10 cellular contexts compared by ENCODE assay signal in genomic region chr3:22959593-22959992, GRCh38.
DNase-seq lines count a peak whose midpoint lies in the region; ATAC-seq and TF ChIP-seq lines count a peak whose summit lies in the region.
"Had no signal": no experiment of that assay in that cellular context is flagged by ENCODE, and none has a peak within 500 bp of the region (broad histone marks: within the 10 kb centered on the region; RNA-seq: fewer than 3 reads in every experiment).

No MANE protein-coding gene starts in this region.

- H3K4me3 ChIP-seq in MM.1S (ENCODE audit: low read length), result no peak overlapping the region
- H3K4me3 ChIP-seq: SJSA1 had no signal

- H4K20me1 ChIP-seq in MM.1S (ENCODE audit: insufficient read depth, low read length), result no peaks in the 10 kb centered on the region

- ATAC-seq in GM19043 (IDR thresholded peaks at IDR 0.05; ENCODE audit: low read depth, unreplicated experiment), result peak; percentile 78
- peak; percentile 98 for ATAC-seq in HG02588 (IDR thresholded peaks at IDR 0.05; ENCODE audit: unreplicated experiment)
- peak; percentile 98 for ATAC-seq in HG03439 (IDR thresholded peaks at IDR 0.05; ENCODE audit: unreplicated experiment)

- no peak overlapping the region for H3K4me2 ChIP-seq in MM.1S (ENCODE audit: low read depth, low read length)

- no peaks in the 10 kb centered on the region for H3K79me2 ChIP-seq in MM.1S (ENCODE audit: low read length)
- H3K79me2 ChIP-seq: parathyroid adenoma had no signal

- no peaks in the 10 kb centered on the region for H3F3A ChIP-seq in MM.1S (ENCODE audit: insufficient read depth, low read length)

- no peak for TF ChIP-seq CTCF in MM.1S (IDR thresholded peaks at IDR 0.05; ENCODE audit: low read length)

- H3K36me3 ChIP-seq in MM.1S (replicated peaks; ENCODE audit: insufficient read depth, low read length), result no peaks in the 10 kb centered on the region
- H3K36me3 ChIP-seq: SJSA1 had no signal

- no peaks in the 10 kb centered on the region for H3K9me2 ChIP-seq in MM.1S (replicated peaks; ENCODE audit: insufficient read depth, low read length)

- DNase-seq in superior temporal gyrus (ENCODE audit: extremely low spot score) (peak; percentile 34), MM.1S (no peak), iPS-NIHi7 (ENCODE audit: extremely low spot score) (no peak)
- DNase-seq in activated CD8-positive, alpha-beta memory T cell treated with anti-CD3 and anti-CD28 coated beads for 24 hours, result no peak
- DNase-seq: activated CD4-positive, alpha-beta T cell treated with anti-CD3 and anti-CD28 coated beads, Interleukin-2, amount 50 U/mL, for 1 hour had no signal

- no peak overlapping the region for H3K9ac ChIP-seq in MM.1S (ENCODE audit: low read length)
- H3K9ac ChIP-seq: parathyroid adenoma had no signal

- no peaks in the 10 kb centered on the region for H3K27me3 ChIP-seq in MM.1S (replicated peaks; ENCODE audit: insufficient read depth, low read length)
- H3K27me3 ChIP-seq: SJSA1 had no signal

- no peaks in the 10 kb centered on the region for H3K4me1 ChIP-seq in MM.1S (ENCODE audit: low read length)
- H3K4me1 ChIP-seq: parathyroid adenoma, SJSA1 had no signal

- no peak overlapping the region for H2AFZ ChIP-seq in MM.1S (ENCODE audit: low read length)
- H2AFZ ChIP-seq: parathyroid adenoma had no signal

- H3K9me3 ChIP-seq in MM.1S (replicated peaks; ENCODE audit: insufficient read depth, low read length), result no peaks in the 10 kb centered on the region
- H3K9me3 ChIP-seq: SJSA1 had no signal

- no peak overlapping the region for H3K27ac ChIP-seq in MM.1S (ENCODE audit: low read length)
- H3K27ac ChIP-seq: parathyroid adenoma, SJSA1 had no signal
